ENCODE assay signal across 27 cellular contexts in the genomic region with DNA sequence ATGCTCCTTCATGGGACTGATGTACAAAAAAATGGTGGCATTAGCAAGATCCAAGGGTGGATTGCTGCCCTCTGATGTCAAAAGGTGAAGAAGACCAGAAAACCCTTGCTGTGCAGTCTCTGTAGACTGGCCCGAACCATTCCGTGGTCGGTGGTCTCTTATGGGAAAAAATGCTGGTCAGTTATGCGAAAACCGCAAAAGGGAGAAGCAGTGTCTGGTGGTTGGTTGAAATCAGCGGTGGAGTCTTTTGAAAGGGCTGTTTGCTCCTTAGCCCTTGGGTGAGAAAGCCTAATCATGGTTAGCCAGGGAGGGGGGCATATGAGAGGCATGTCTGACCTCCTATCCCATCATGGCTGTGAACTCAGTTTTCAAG.
"Had no signal": no experiment of that assay in that cellular context is flagged by ENCODE, and none has a peak within 500 bp of the region (broad histone marks: within the 10 kb centered on the region; RNA-seq: fewer than 3 reads in every experiment).

No MANE protein-coding gene starts in this region.

- H3K4me3 Mint-ChIP-seq: activated CD8-positive, alpha-beta T cell treated with anti-CD3 and anti-CD28 coated beads for 36 hours; activated naive CD8-positive, alpha-beta T cell treated with anti-CD3 and anti-CD28 coated beads, Interleukin-2, amount 10 ng/mL, durations not matched to agents 7 days and 5 days; activated T-cell treated with anti-CD3 and anti-CD28 coated beads, Interleukin-2, amount 50 U/mL, for 72 hours; T-cell had no signal

- H3K27ac Mint-ChIP-seq: activated CD8-positive, alpha-beta T cell treated with anti-CD3 and anti-CD28 coated beads for 36 hours; activated naive CD8-positive, alpha-beta T cell treated with anti-CD3 and anti-CD28 coated beads, Interleukin-2, amount 10 ng/mL, durations not matched to agents 7 days and 5 days; activated T-cell treated with anti-CD3 and anti-CD28 coated beads, Interleukin-2, amount 50 U/mL, for 72 hours; T-cell had no signal

- H3K9me3 Mint-ChIP-seq: activated CD8-positive, alpha-beta T cell treated with anti-CD3 and anti-CD28 coated beads for 36 hours; activated naive CD8-positive, alpha-beta T cell treated with anti-CD3 and anti-CD28 coated beads, Interleukin-2, amount 10 ng/mL, durations not matched to agents 7 days and 5 days; T-cell had no signal

- H3K9ac ChIP-seq: KMS-11 had no signal

- ATAC-seq: activated CD8-positive, alpha-beta T cell treated with anti-CD3 and anti-CD28 coated beads for 36 hours; activated T-cell treated with anti-CD3 and anti-CD28 coated beads, Interleukin-2, amount 50 U/mL, for 72 hours; Panc1; Right ventricle myocardium inferior; T-cell had no signal

- H3K27ac ChIP-seq: adrenal gland, KMS-11, SK-N-MC, VCaP had no signal

- H3K27me3 Mint-ChIP-seq: activated CD8-positive, alpha-beta T cell treated with anti-CD3 and anti-CD28 coated beads for 36 hours; activated naive CD8-positive, alpha-beta T cell treated with anti-CD3 and anti-CD28 coated beads, Interleukin-2, amount 10 ng/mL, durations not matched to agents 7 days and 5 days; T-cell had no signal

- H3K36me3 ChIP-seq: adrenal gland, MG63 had no signal

- H3K27me3 ChIP-seq: adrenal gland, MG63 had no signal

- H3K4me3 ChIP-seq: adrenal gland, MG63, SK-N-MC had no signal

- H3K9me3 ChIP-seq: adrenal gland, MG63 had no signal

- DNase-seq: activated CD4-positive, alpha-beta T cell treated with anti-CD3 and anti-CD28 coated beads for 4 hours; activated CD8-positive, alpha-beta memory T cell treated with anti-CD3 and anti-CD28 coated beads, Interleukin-2, amount 50 U/mL, for 4 hours; activated CD8-positive, alpha-beta T cell treated with anti-CD3 and anti-CD28 coated beads for 36 hours; activated naive CD4-positive, alpha-beta T cell treated with anti-CD3 and anti-CD28 coated beads, Interleukin-2, amount 50 U/mL, for 16 hours; activated naive CD8-positive, alpha-beta T cell treated with anti-CD3 and anti-CD28 coated beads, Interleukin-2, amount 10 ng/mL, durations not matched to agents 7 days and 5 days; activated T-cell treated with anti-CD3 and anti-CD28 coated beads, Interleukin-2, amount 50 U/mL, for 72 hours; adrenal gland; anterior cingulate cortex; central memory CD4-positive, alpha-beta T cell; MG63; NCI-H1105; NCI-H1436; NCI-H1694 treated with DMSO at 0.1 percent for 48 hours; NCI-H2029 treated with DMSO at 0.1 percent for 48 hours; NCI-H345; NCI-H510A treated with DMSO at 0.1 percent for 48 hours; NCI-H69; NK-92 treated with Interleukin-12 subunit alpha and Interleukin-12 subunit beta, amount 100 ng/mL, for 24 hours; RPMI8226; T-cell; T-helper 2 cell; T1000 had no signal

- H3K4me2 ChIP-seq: KMS-11 had no signal
